ENCODE assay signal across 10 cellular contexts in the genomic region with DNA sequence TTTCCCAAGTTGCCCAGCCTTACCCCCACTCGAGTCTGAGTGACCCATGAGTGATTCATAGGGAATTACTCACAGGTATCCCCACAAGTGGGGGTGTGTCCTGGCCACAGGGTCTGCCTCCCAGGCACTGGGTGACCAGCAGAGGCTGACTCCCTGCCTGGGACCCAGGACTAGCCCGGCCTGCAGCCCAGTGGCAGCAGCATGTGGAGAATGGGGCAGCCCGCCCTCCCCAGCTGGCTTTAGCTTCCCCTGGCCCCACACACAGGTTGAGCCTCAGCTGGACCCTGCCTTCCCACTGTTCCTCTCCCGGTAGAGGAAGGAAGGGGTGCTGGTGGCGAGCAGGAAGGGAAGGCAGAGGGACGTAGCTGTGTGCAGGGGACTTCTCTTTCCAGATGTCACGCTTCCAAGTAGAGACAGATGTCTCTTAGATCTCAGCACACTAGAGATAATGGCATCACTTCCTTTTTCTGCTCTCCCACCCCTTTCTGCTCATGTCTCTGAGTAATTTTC. TPM values are rescaled to one million over a fixed set of nuclear protein-coding genes. Genes with fewer than 3 reads are reported as not detected.
A peak's percentile ranks its signal among the peaks of the same experiment; 100 is the strongest.
DNase-seq lines count a peak whose midpoint lies in the region; ATAC-seq, FAIRE-seq and TF ChIP-seq lines count a peak whose summit lies in the region.
"Had no signal": no experiment of that assay in that cellular context is flagged by ENCODE, and none has a peak within 500 bp of the region (broad histone marks: within the 10 kb centered on the region; RNA-seq: fewer than 3 reads in every experiment).

No MANE protein-coding gene starts in this region.

- H3K27ac ChIP-seq in transverse colon: no peak overlapping the region
- H3K27ac ChIP-seq: neutrophil had no signal

- DNase-seq in GM12891 (ENCODE audit: insufficient read length, low spot score): no peak
- DNase-seq in NAMALWA (ENCODE audit: low spot score): peak; percentile 9
- peak; percentile 51 for DNase-seq in bronchial epithelial cell (ENCODE audit: low read depth)
- DNase-seq in posterior vena cava (ENCODE audit: low spot score): peak; percentile 80
- DNase-seq in GM19238 (ENCODE audit: insufficient read length, low spot score): no peak
- no peak for DNase-seq in transverse colon
- DNase-seq: NCI-H1436 had no signal

- TF ChIP-seq CTCF in bronchial epithelial cell (IDR thresholded peaks at IDR 0.05; ENCODE audit: insufficient read depth, low read length, severe bottlenecking) (no peak), transverse colon (IDR thresholded peaks at IDR 0.05) (no peak)

- H3K9me3 ChIP-seq in transverse colon: no peaks in the 10 kb centered on the region
- H3K9me3 ChIP-seq: neutrophil had no signal

- FAIRE-seq in GM12891 (lab: Jason Lieb, UNC) (peak; percentile 47), bronchial epithelial cell (lab: Jason Lieb, UNC) (no peak)

- H3K36me3 ChIP-seq in bronchial epithelial cell (ENCODE audit: control insufficient read depth, insufficient read depth, low read length) (no peaks in the 10 kb centered on the region), transverse colon (no peaks in the 10 kb centered on the region)
- H3K36me3 ChIP-seq: neutrophil had no signal

- no peak for ATAC-seq in HG03460 (IDR thresholded peaks at IDR 0.05; ENCODE audit: unreplicated experiment)
- no peak for ATAC-seq in HG03354 (IDR thresholded peaks at IDR 0.05; ENCODE audit: poor library complexity, severe bottlenecking, unreplicated experiment)

- 60 to 80% methylated on average over 1 to 7 of the region's 7 CpGs for WGBS in transverse colon (ENCODE audit: low coverage in 1 of 2), 2 donors

- TF ChIP-seq EP300 in transverse colon (IDR thresholded peaks at IDR 0.05; ENCODE audit: low read depth): no peak

- intact Hi-C loops in posterior vena cava (cut with DNase I): no loop called here
- intact Hi-C loops in transverse colon (cut with DNase I; ENCODE audit: low total_unique reads): no loop called here

- peaks cover 0 to 5% (median 2%) of the 10 kb centered on the region in 4 donors for H3K4me1 ChIP-seq in transverse colon

- H3K27me3 ChIP-seq in bronchial epithelial cell (ENCODE audit: control insufficient read depth, insufficient read depth, low read length): no peaks in the 10 kb centered on the region
- H3K27me3 ChIP-seq in transverse colon: no peaks in the 10 kb centered on the region
- H3K27me3 ChIP-seq: neutrophil had no signal

- in situ Hi-C loops in transverse colon (cut with MboI; ENCODE audit: low pct_ligation_motif_present in 1 of 4, low pct_unique_long_range_greater_than_20kb in 1 of 4, low sequenced_read_pairs in 3 of 4): no loop called here

- no peak overlapping the region for H3K4me3 ChIP-seq in bronchial epithelial cell (ENCODE audit: low read depth, low read length)
- H3K4me3 ChIP-seq in transverse colon: no peak overlapping the region

- no peak for TF ChIP-seq POLR2A in GM12891 (IDR thresholded peaks at IDR 0.05; ENCODE audit: low read depth, low read length)
- TF ChIP-seq POLR2A in transverse colon (IDR thresholded peaks at IDR 0.05): no peak

TF ChIP-seq in GM12891, 5 proteins besides CTCF, POLR2A, EP300 and RAD21:
- TF ChIP-seq POLR2AphosphoS5 (IDR thresholded peaks at IDR 0.05; ENCODE audit: low read depth, low read length): no peak
- TF ChIP-seq SPI1 (IDR thresholded peaks at IDR 0.05; ENCODE audit: low read depth, low read length): peak; percentile 82

RNA-seq across cellular contexts. Expression of a gene that starts 51.4 kb away (rescaled TPM):
- polyA plus RNA-seq in GM12891 (2012; ENCODE audit: low read depth, missing spikeins): 8.2 TPM
- total RNA-seq in bronchial epithelial cell (0.38 and 1.3 TPM in 2 replicates), posterior vena cava (10 to 100 TPM; 21.0 to 32.4 TPM), transverse colon (100 to 1,000 TPM in 1 of 4 donors, 10 to 100 TPM in 3; 12.0 to 145 (median 56.5) TPM)

Comparison
In these comparisons a context has a peak if more than half of its experiments do, and no peak if none do; other contexts are left out.
1. DNase-seq: peak in NAMALWA (single experiment), bronchial epithelial cell (single experiment) and posterior vena cava (single experiment); none in GM12891 (single experiment), GM19238 (single experiment) and transverse colon (single experiment).